In genomic region chr16:84131118-84131517, GRCh38 we compare ENCODE assay signal across 24 cellular contexts. TPM values are rescaled to one million over a fixed set of nuclear protein-coding genes. Genes with fewer than 3 reads are reported as not detected.
DNase-seq lines count a peak whose midpoint lies in the region; ATAC-seq and TF ChIP-seq lines count a peak whose summit lies in the region.
"Had no signal": no experiment of that assay in that cellular context is flagged by ENCODE, and none has a peak within 500 bp of the region (broad histone marks: within the 10 kb centered on the region; RNA-seq: fewer than 3 reads in every experiment).

No MANE protein-coding gene starts in this region.

- H3K9me2 ChIP-seq in neural cell (ENCODE audit: insufficient read depth, low read length): no peaks in the 10 kb centered on the region

- no peak for TF ChIP-seq CTCF in neural cell (IDR thresholded peaks at IDR 0.05; ENCODE audit: poor library complexity, severe bottlenecking)

- H3K9me3 ChIP-seq in endocrine pancreas (ENCODE audit: control insufficient read depth, low read length) (no peaks in the 10 kb centered on the region), neural cell (ENCODE audit: low read length) (no peaks in the 10 kb centered on the region)
- H3K9me3 ChIP-seq: A549; BE2C; BLaER1 treated with 17β-estradiol and CSF1 and Interleukin-3, amounts not matched to agents 10 nM and 100 nM had no signal

- H3K4me3 ChIP-seq in endocrine pancreas (ENCODE audit: control insufficient read depth, insufficient read depth, low read length) (peak overlapping the region; percentile 27), neural cell (ENCODE audit: low read length) (peak overlapping the region; percentile 42)
- H3K4me3 ChIP-seq: A549; BLaER1 treated with 17β-estradiol and CSF1 and Interleukin-3, amounts not matched to agents 10 nM and 100 nM; GM23248 had no signal

- ATAC-seq in left ventricle myocardium superior: peak; percentile 11
- ATAC-seq in HG03354 (IDR thresholded peaks at IDR 0.05; ENCODE audit: poor library complexity, severe bottlenecking, unreplicated experiment): no peak
- ATAC-seq in GM18868 (IDR thresholded peaks at IDR 0.05; ENCODE audit: unreplicated experiment): no peak
- ATAC-seq: A549 had no signal

- H3K4me2 ChIP-seq in neural cell (ENCODE audit: low read length): peak overlapping the region; percentile 22
- H3K4me2 ChIP-seq: A549; BLaER1 treated with 17β-estradiol and CSF1 and Interleukin-3, amounts not matched to agents 10 nM and 100 nM had no signal

- DNase-seq in left ventricle myocardium superior (no peak), cardiac septum (ENCODE audit: low spot score) (no peak), NCI-H2107 treated with DMSO at 0.1 percent for 48 hours (lab: John Stamatoyannopoulos, UW; ENCODE audit: unreplicated experiment) (no peak)
- DNase-seq: 8988T; ACHN; AML-193; BE2C; Calu3; CD4-positive, alpha-beta memory T cell; COR-L47; DMS53; DMS79 treated with DMSO at 0.1 percent for 48 hours; GF-D8; GM23248; H7; HCEC 1CT had no signal

- H3K9ac ChIP-seq in endocrine pancreas (ENCODE audit: control insufficient read depth, insufficient read depth, low read length): no peak overlapping the region
- H3K9ac ChIP-seq in neural cell (ENCODE audit: low read length): peak overlapping the region; percentile 25
- H3K9ac ChIP-seq: BLaER1 treated with 17β-estradiol and CSF1 and Interleukin-3, amounts not matched to agents 10 nM and 100 nM; GM23248 had no signal

- peaks cover 26% of the 10 kb centered on the region for H3K79me2 ChIP-seq in neural cell (replicated peaks; ENCODE audit: insufficient read depth, low read length)

- H3K27me3 ChIP-seq in endocrine pancreas (ENCODE audit: control insufficient read depth, insufficient read depth, low read length) (no peaks in the 10 kb centered on the region), neural cell (ENCODE audit: insufficient read depth, low read depth, low read length) (no peaks in the 10 kb centered on the region)
- H3K27me3 ChIP-seq: BE2C; BLaER1 treated with 17β-estradiol and CSF1 and Interleukin-3, amounts not matched to agents 10 nM and 100 nM had no signal

- no peaks in the 10 kb centered on the region for H3K4me1 ChIP-seq in endocrine pancreas (ENCODE audit: control insufficient read depth, insufficient read depth, low read length)
- H3K4me1 ChIP-seq: A549, BE2C had no signal

- peak; percentile 72 for TF ChIP-seq EP300 in neural cell (conservative IDR thresholded peaks at IDR 0.05; ENCODE audit: poor library complexity, severe bottlenecking)

- no peak overlapping the region for H2AFZ ChIP-seq in neural cell (ENCODE audit: low read depth, low read length)
- H2AFZ ChIP-seq: GM23248 had no signal

- H3K27ac ChIP-seq in neural cell (ENCODE audit: low read length): peak overlapping the region; percentile 71
- H3K27ac ChIP-seq: A549; BLaER1 treated with 17β-estradiol and CSF1 and Interleukin-3, amounts not matched to agents 10 nM and 100 nM; GM23248 had no signal

- H4K20me1 ChIP-seq in neural cell (ENCODE audit: insufficient read depth): no peaks in the 10 kb centered on the region

- peaks cover 6% of the 10 kb centered on the region for H3F3A ChIP-seq in neural cell (ENCODE audit: insufficient read depth, low read length, poor library complexity, severe bottlenecking)

- peak; percentile 29 for TF ChIP-seq RAD21 in neural cell (conservative IDR thresholded peaks at IDR 0.05)

- H3K36me3 ChIP-seq in endocrine pancreas (ENCODE audit: control insufficient read depth, insufficient read depth, low read length) (no peaks in the 10 kb centered on the region), neural cell (ENCODE audit: insufficient read depth, low read length) (no peaks in the 10 kb centered on the region)
- H3K36me3 ChIP-seq: BE2C had no signal

- intact Hi-C loops in left ventricle myocardium superior (cut with micrococcal nuclease): no loop called here
- intact Hi-C loops in cardiac septum (cut with DNase I): no loop called here

TF ChIP-seq in neural cell, 6 proteins besides CTCF, POLR2A, EP300 and RAD21:
- TF ChIP-seq EZH2 (IDR thresholded peaks at IDR 0.05; ENCODE audit: borderline replicate concordance, insufficient read depth, low read length, poor library complexity, severe bottlenecking) (no peak), SMC3 (conservative IDR thresholded peaks at IDR 0.05; ENCODE audit: poor library complexity) (peak; percentile 33), TAF1 (IDR thresholded peaks at IDR 0.05; ENCODE audit: low read depth) (no peak), POLR2AphosphoS5 (IDR thresholded peaks at IDR 0.05) (no peak), MXI1 (conservative IDR thresholded peaks at IDR 0.05; ENCODE audit: poor library complexity, severe bottlenecking) (peak; percentile 27)

RNA-seq across cellular contexts. Expression of gene HSDL1, which starts 13.9 kb away (rescaled TPM):
- total RNA-seq in left ventricle myocardium superior: 23.2 TPM
- total RNA-seq in cardiac septum: 17.4 TPM
- polyA plus RNA-seq in neural cell: 211 and 217 TPM in 2 replicates
- 285 and 291 TPM in 2 replicates for polyA minus RNA-seq in neural cell

RNA-seq across cellular contexts. Expression of gene DNAAF1, which starts 14.0 kb away (rescaled TPM):
- total RNA-seq in left ventricle myocardium superior (not detected), cardiac septum (not detected)
- 0.71 TPM in 1 of 2 replicates, not detected in the other for polyA plus RNA-seq in neural cell
- under 0.01 and 0.23 TPM in 2 replicates for polyA minus RNA-seq in neural cell
- total RNA-seq: Calu3, Daoy, G401, GM23248 had no signal
- polyA plus RNA-seq: GM23248 had no signal

RNA-seq across cellular contexts. Expression of gene MBTPS1, which starts 14.4 kb away (rescaled TPM):
- total RNA-seq in left ventricle myocardium superior (80.8 TPM), cardiac septum (53.2 TPM)
- 66.9 and 86.9 TPM in 2 replicates for polyA plus RNA-seq in neural cell
- 106 and 107 TPM in 2 replicates for polyA minus RNA-seq in neural cell

RNA-seq across cellular contexts. Expression of gene TAF1C, which starts 55.7 kb away (rescaled TPM):
- total RNA-seq in left ventricle myocardium superior: 31.0 TPM
- total RNA-seq in cardiac septum: 20.9 TPM
- polyA plus RNA-seq in neural cell: 25.5 and 43.3 TPM in 2 replicates
- polyA minus RNA-seq in neural cell: 39.9 and 41.6 TPM in 2 replicates

RNA-seq across cellular contexts. Expression of gene ADAD2, which starts 59.8 kb away (rescaled TPM):
- total RNA-seq in left ventricle myocardium superior (not detected), cardiac septum (0.24 TPM)
- not detected in 2 replicates for polyA plus RNA-seq in neural cell
- polyA minus RNA-seq in neural cell: not detected in 2 replicates
- total RNA-seq: Calu3; CD4-positive, alpha-beta memory T cell; Daoy; G401; GM23248; H7 had no signal
- polyA plus RNA-seq: A549; CD4-positive, alpha-beta memory T cell; GM23248 had no signal
